In genomic region chr12:123761841-123762714, GRCh38 we compare ENCODE assay signal across 1 cellular context.
TF ChIP-seq lines count a peak whose summit lies in the region.

TSS of gene DNAH10 (plus strand) at chr12:123762301. CDS start at chr12:123762337, 36 bp downstream.

TF ChIP-seq in SK-N-SH treated with all-trans-retinoic acid at 6 μM for 48 hours, 23 proteins besides CTCF, POLR2A, EP300 and RAD21 (continued from another document):
- no peak for TF ChIP-seq ARNTL (CRISPR knock-in tag; IDR thresholded peaks at IDR 0.05; ENCODE audit: borderline replicate concordance, low read depth)
- no peak for TF ChIP-seq ZFP30 (CRISPR knock-in tag; IDR thresholded peaks at IDR 0.05)
- TF ChIP-seq PATZ1 (CRISPR knock-in tag; IDR thresholded peaks at IDR 0.05; ENCODE audit: borderline replicate concordance), result no peak
- TF ChIP-seq GLIS3 (CRISPR knock-in tag; IDR thresholded peaks at IDR 0.05), result no peak
- TF ChIP-seq CREB5 (CRISPR knock-in tag; IDR thresholded peaks at IDR 0.05; ENCODE audit: low read depth), result no peak
- TF ChIP-seq ZNF8 (CRISPR knock-in tag; IDR thresholded peaks at IDR 0.05), result no peak
- TF ChIP-seq ZC3H10 (CRISPR knock-in tag; IDR thresholded peaks at IDR 0.05), result no peak
- TF ChIP-seq SNAI2 (CRISPR knock-in tag; IDR thresholded peaks at IDR 0.05), result no peak
- TF ChIP-seq ZNF565 (CRISPR knock-in tag; conservative IDR thresholded peaks at IDR 0.05; ENCODE audit: low read depth), result no peak
- TF ChIP-seq BACH2 (CRISPR knock-in tag; IDR thresholded peaks at IDR 0.05; ENCODE audit: borderline replicate concordance), result no peak
- no peak for TF ChIP-seq RARB (CRISPR knock-in tag; IDR thresholded peaks at IDR 0.05)
- TF ChIP-seq TSHZ2 (CRISPR knock-in tag; IDR thresholded peaks at IDR 0.05), result no peak
- TF ChIP-seq POU6F1 (CRISPR knock-in tag; IDR thresholded peaks at IDR 0.05; ENCODE audit: borderline replicate concordance, low read depth), result no peak
- no peak for TF ChIP-seq TCF4 (CRISPR knock-in tag; IDR thresholded peaks at IDR 0.05; ENCODE audit: borderline replicate concordance)
- TF ChIP-seq PPARA (CRISPR knock-in tag; IDR thresholded peaks at IDR 0.05; ENCODE audit: borderline replicate concordance), result no peak
